In genomic region chrX:109890910-109891502, GRCh38 we compare ENCODE assay signal across 8 cellular contexts.
A peak's percentile ranks its signal among the peaks of the same experiment; 100 is the strongest.
DNase-seq lines count a peak whose midpoint lies in the region; ATAC-seq, FAIRE-seq and TF ChIP-seq lines count a peak whose summit lies in the region.

No MANE protein-coding gene starts in this region.

- H3K4me3 ChIP-seq in K562: no peak overlapping the region

- BruUV-seq in K562 (replicated peaks; lab: Mats Ljungman, UMichigan): no TSS peak

- TF ChIP-seq EP300 in K562 (IDR thresholded peaks at IDR 0.05; ENCODE audit: low read length): no peak

- H3K27ac ChIP-seq in K562 (ENCODE audit: extremely low read depth, low read depth, low read length): no peak overlapping the region

- peak overlapping the region; percentile 22; the same call in 1 of the 2 replicates for H3K4me2 ChIP-seq in K562 (ENCODE audit: insufficient read depth, low read length)

- peak overlapping the region; percentile 86 for H2AFZ ChIP-seq in K562 (ENCODE audit: low read depth, low read length)

- no peaks in the 10 kb centered on the region for H3K27me3 ChIP-seq in K562 (ENCODE audit: control insufficient read depth in 2 of 2, insufficient read depth in 2 of 2, low read length in 2 of 2)

- peak; percentile 83 to 90 (median 84) for TF ChIP-seq CTCF in K562 (IDR thresholded peaks at IDR 0.05 in 2 of 3, conservative IDR thresholded peaks at IDR 0.05 in 1 of 3; ENCODE audit: insufficient read depth in 2 of 3, low read depth in 1 of 3, low read length in 3 of 3)

- no peaks in the 10 kb centered on the region for H3K9me1 ChIP-seq in K562 (ENCODE audit: control insufficient read depth, insufficient read depth, low read length)

- peak; percentile 59 for ATAC-seq in GM21723 (IDR thresholded peaks at IDR 0.05; ENCODE audit: unreplicated experiment)
- peak; percentile 88 for ATAC-seq in K562
- no peak for ATAC-seq in HG03025 (IDR thresholded peaks at IDR 0.05; ENCODE audit: low FRiP score, unreplicated experiment)

- no peaks in the 10 kb centered on the region for H3K9me3 ChIP-seq in K562 (replicated peaks; ENCODE audit: control insufficient read depth, insufficient read depth, low read depth, low read length)

- no peaks in the 10 kb centered on the region for H3K36me3 ChIP-seq in K562 (ENCODE audit: control insufficient read depth, insufficient read depth, low read length)

- 4% methylated on average over 7 of the region's 7 CpGs for WGBS in K562 (ENCODE audit: insufficient coverage, low coverage, missing lambda C conversion rate)

- no peaks in the 10 kb centered on the region for H4K20me1 ChIP-seq in K562 (replicated peaks; ENCODE audit: control insufficient read depth, insufficient read depth, low read length)

- FAIRE-seq in K562 (lab: Jason Lieb, UNC): peak; percentile 91

- H3K79me2 ChIP-seq in K562 (ENCODE audit: control insufficient read depth, insufficient read depth, low read length): no peaks in the 10 kb centered on the region

- TF ChIP-seq POLR2A in K562 (conservative IDR thresholded peaks at IDR 0.05): no peak

- TF ChIP-seq RAD21 in K562 (CRISPR knock-in tag; conservative IDR thresholded peaks at IDR 0.05 in 1 of 2, IDR thresholded peaks at IDR 0.05 in 1 of 2): peak; percentile 57 to 77

- H3K4me1 ChIP-seq in K562 (replicated peaks in 1 of 2; ENCODE audit: control insufficient read depth in 2 of 2, insufficient read depth in 2 of 2, low read length in 2 of 2): peaks cover 7 to 21% of the 10 kb centered on the region in 2 experiments; a peak in 4 of 5 replicates

- in situ Hi-C loops in K562 (cut with MboI): loop anchor here (10.0 kb wide), 1 partner anchor 416 kb away; no protein-coding TSS in a partner anchor

- POLR2A ChIA-PET in K562 (lab: Yijun Ruan, JAX): interaction anchor here (0.6 kb wide), 1 partner anchor 11 kb away, joined by 3 read pairs; no protein-coding TSS in a partner anchor

- DNase-seq in DMS153 treated with DMSO at 0.1 percent for 48 hours (lab: John Stamatoyannopoulos, UW; ENCODE audit: unreplicated experiment): peak; percentile 23
- peak; percentile 55 for DNase-seq in MV-4-11 (lab: John Stamatoyannopoulos, UW)
- peak; percentile 34 for DNase-seq in T-helper 9 cell
- DNase-seq in K562 (ENCODE audit: extremely low read depth in 1 of 4, low spot score in 3 of 4): peak; percentile 68 to 83 (median 70)
- DNase-seq in iPS-NIHi7 (ENCODE audit: extremely low spot score): peak; percentile 94
- DNase-seq in stimulated activated CD4-positive, alpha-beta T cell treated with anti-CD3 and anti-CD28 coated beads, Interleukin-1b, Interleukin-23, amount 100 ng/mL, for 1 hour (ENCODE audit: low read depth in 2 of 2): peak; percentile 5 to 7

- intact Hi-C loops in K562 (cut with micrococcal nuclease): loop anchor here (1.0 to 2.0 kb wide), 2 partner anchors 255 to 406 kb away; no protein-coding TSS in a partner anchor

- no peak overlapping the region for H3K9ac ChIP-seq in K562 (ENCODE audit: insufficient read depth in 1 of 2, low read depth in 2 of 2, low read length in 2 of 2)

- CTCF ChIA-PET in K562 (lab: Yijun Ruan, JAX; ENCODE audit: low intra/inter-chr PET ratio): interaction anchor here (0.8 to 2.5 kb wide), 2 partner anchors 179 to 405 kb away, joined by 5 to 13 read pairs; no protein-coding TSS in a partner anchor

TF ChIP-seq in K562, 482 proteins besides CTCF, POLR2A, EP300 and RAD21:
- TF ChIP-seq SMAD4 (CRISPR knock-in tag; conservative IDR thresholded peaks at IDR 0.05) (no peak), CXXC5 (CRISPR knock-in tag; IDR thresholded peaks at IDR 0.05) (0 out of 2 replicates have a peak, but pooled peaks have one; percentile 18), SMC3 (conservative IDR thresholded peaks at IDR 0.05; ENCODE audit: insufficient read depth, low read depth, low read length) (peak; percentile 65), CC2D1A (IDR thresholded peaks at IDR 0.05) (0 out of 2 replicates have a peak, but pooled peaks have one; percentile 16), U2AF1 (optimal IDR thresholded peaks at IDR 0.05; ENCODE audit: low read depth, low read length) (no peak), ZNF695 (CRISPR knock-in tag; IDR thresholded peaks at IDR 0.05) (no peak), ZBTB7A (IDR thresholded peaks at IDR 0.05; ENCODE audit: borderline replicate concordance, control insufficient read depth, low read depth, low read length) (0 out of 2 replicates have a peak, but pooled peaks have one; percentile 40), ZFP36 (IDR thresholded peaks at IDR 0.05; ENCODE audit: low read depth, low read length, partially characterized antibody) (no peak), HMBOX1 (IDR thresholded peaks at IDR 0.05) (0 out of 2 replicates have a peak, but pooled peaks have one; percentile 41), STAG1 (CRISPR knock-in tag; IDR thresholded peaks at IDR 0.05; ENCODE audit: borderline replicate concordance) (peak; percentile 57; the same call in 1 of the 2 replicates), ZNF282 (CRISPR knock-in tag; IDR thresholded peaks at IDR 0.05) (no peak), GABPA (tag; conservative IDR thresholded peaks at IDR 0.05; ENCODE audit: low read depth) (no peak), YY1 (IDR thresholded peaks at IDR 0.05; ENCODE audit: borderline replicate concordance in 1 of 3, control insufficient read depth in 1 of 3, extremely low read depth in 1 of 3, insufficient read depth in 3 of 3, insufficient read length in 1 of 3, insufficient replicate concordance in 2 of 3, low read depth in 1 of 3, low read length in 2 of 3) (peak in 2 of 3 experiments; percentile 36 to 65), ZNF121 (CRISPR knock-in tag; conservative IDR thresholded peaks at IDR 0.05) (no peak), XRCC5 (IDR thresholded peaks at IDR 0.05; ENCODE audit: low read depth, low read length) (peak; percentile 62; the same call in 1 of the 2 replicates), HMG20A (CRISPR knock-in tag; conservative IDR thresholded peaks at IDR 0.05) (no peak), ZNF384 (IDR thresholded peaks at IDR 0.05; ENCODE audit: low read depth, low read length) (0 out of 2 replicates have a peak, but pooled peaks have one; percentile 37)
- TF ChIP-seq, protein P1, sequence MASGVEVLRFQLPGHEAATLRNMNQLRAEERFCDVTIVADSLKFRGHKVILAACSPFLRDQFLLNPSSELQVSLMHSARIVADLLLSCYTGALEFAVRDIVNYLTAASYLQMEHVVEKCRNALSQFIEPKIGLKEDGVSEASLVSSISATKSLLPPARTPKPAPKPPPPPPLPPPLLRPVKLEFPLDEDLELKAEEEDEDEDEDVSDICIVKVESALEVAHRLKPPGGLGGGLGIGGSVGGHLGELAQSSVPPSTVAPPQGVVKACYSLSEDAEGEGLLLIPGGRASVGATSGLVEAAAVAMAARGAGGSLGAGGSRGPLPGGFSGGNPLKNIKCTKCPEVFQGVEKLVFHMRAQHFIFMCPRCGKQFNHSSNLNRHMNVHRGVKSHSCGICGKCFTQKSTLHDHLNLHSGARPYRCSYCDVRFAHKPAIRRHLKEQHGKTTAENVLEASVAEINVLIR (CRISPR knock-in tag; IDR thresholded peaks at IDR 0.05): no peak
- TF ChIP-seq, protein P2, sequence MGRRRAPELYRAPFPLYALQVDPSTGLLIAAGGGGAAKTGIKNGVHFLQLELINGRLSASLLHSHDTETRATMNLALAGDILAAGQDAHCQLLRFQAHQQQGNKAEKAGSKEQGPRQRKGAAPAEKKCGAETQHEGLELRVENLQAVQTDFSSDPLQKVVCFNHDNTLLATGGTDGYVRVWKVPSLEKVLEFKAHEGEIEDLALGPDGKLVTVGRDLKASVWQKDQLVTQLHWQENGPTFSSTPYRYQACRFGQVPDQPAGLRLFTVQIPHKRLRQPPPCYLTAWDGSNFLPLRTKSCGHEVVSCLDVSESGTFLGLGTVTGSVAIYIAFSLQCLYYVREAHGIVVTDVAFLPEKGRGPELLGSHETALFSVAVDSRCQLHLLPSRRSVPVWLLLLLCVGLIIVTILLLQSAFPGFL (CRISPR knock-in tag; IDR thresholded peaks at IDR 0.05): no peak

Comparison
In these comparisons a context has a peak if more than half of its experiments do, and no peak if none do; other contexts are left out.
1. DNase-seq: peak in every context shown above with its lines; median percentile 94 in iPS-NIHi7; 70 in K562; 55 in MV-4-11; 34 in T-helper 9 cell; 23 in DMS153 treated with DMSO at 0.1 percent for 48 hours; 6 in stimulated activated CD4-positive, alpha-beta T cell treated with anti-CD3 and anti-CD28 coated beads, Interleukin-1b, Interleukin-23, amount 100 ng/mL, for 1 hour.